ENCODE assay signal across 39 cellular contexts in genomic region chr1:206957639-206958038, GRCh38. TPM values are rescaled to one million over a fixed set of nuclear protein-coding genes. Genes with fewer than 3 reads are reported as not detected.
"Had no signal": no experiment of that assay in that cellular context is flagged by ENCODE, and none has a peak within 500 bp of the region (broad histone marks: within the 10 kb centered on the region; RNA-seq: fewer than 3 reads in every experiment).

No MANE protein-coding gene starts in this region.

- H3K4me3 ChIP-seq: MG63 had no signal

- H3K9me3 ChIP-seq: MG63 had no signal

- DNase-seq: Kasumi-1, MG63, MM.1S, MV-4-11, NCI-H1048, NCI-H1092, NCI-H1092 treated with DMSO at 0.1 percent for 48 hours, NCI-H1105, NCI-H1105 treated with DMSO at 0.1 percent for 48 hours, NCI-H1417, NCI-H1417 treated with DMSO at 0.1 percent for 48 hours, NCI-H1436, NCI-H1436 treated with DMSO at 0.1 percent for 48 hours, NCI-H146, NCI-H1694, NCI-H1694 treated with DMSO at 0.1 percent for 48 hours, NCI-H187, NCI-H187 treated with DMSO at 0.1 percent for 48 hours, NCI-H1930, NCI-H2029, NCI-H2029 treated with DMSO at 0.1 percent for 48 hours, NCI-H2081, NCI-H2081 treated with DMSO at 0.1 percent for 48 hours, NCI-H2107, NCI-H2171, NCI-H2171 treated with DMSO at 0.1 percent for 48 hours, NCI-H2227 treated with DMSO at 0.1 percent for 48 hours, NCI-H226, NCI-H345, NCI-H446, NCI-H446 treated with DMSO at 0.1 percent for 48 hours, NCI-H510A, NCI-H510A treated with DMSO at 0.1 percent for 48 hours, NCI-H524, NCI-H524 treated with DMSO at 0.1 percent for 48 hours had no signal

- H3K36me3 ChIP-seq: MG63 had no signal

- H3K27me3 ChIP-seq: MG63 had no signal

RNA-seq across cellular contexts. Expression of gene PIGR, which starts 11.4 kb away (rescaled TPM):
- total RNA-seq: LHCN-M2, M059J, MCF 10A, NCI-H460 had no signal

RNA-seq across cellular contexts. Expression of gene FCAMR, which starts 12.6 kb away (rescaled TPM):
- total RNA-seq: LHCN-M2, M059J, MCF 10A, NCI-H460 had no signal

RNA-seq across cellular contexts. Expression of gene FCMR, which starts 35.9 kb away (rescaled TPM):
- total RNA-seq: LHCN-M2, NCI-H460 had no signal
